Comparison of ENCODE assay signal across 8 cellular contexts in genomic region chr16:3171855-3172593, GRCh38. TPM values are rescaled to one million over a fixed set of nuclear protein-coding genes. Genes with fewer than 3 reads are reported as not detected.
DNase-seq lines count a peak whose midpoint lies in the region; ATAC-seq and TF ChIP-seq lines count a peak whose summit lies in the region.

No MANE protein-coding gene starts in this region.

- H3K4me1 Mint-ChIP-seq in activated B cell treated with CpG ODN at 0.5 μM for 24 hours (peaks cover 31% of the 10 kb centered on the region), glutamatergic neuron (ENCODE audit: low read depth, unreplicated experiment) (peaks cover 2% of the 10 kb centered on the region)

- H3K36me3 Mint-ChIP-seq in activated B cell treated with CpG ODN at 0.5 μM for 24 hours (ENCODE audit: low read depth) (no peaks in the 10 kb centered on the region), glutamatergic neuron (ENCODE audit: unreplicated experiment) (no peaks in the 10 kb centered on the region)

- TF ChIP-seq CTCF in activated B cell treated with CpG ODN at 0.5 μM for 24 hours (IDR thresholded peaks at IDR 0.05) (no peak), glutamatergic neuron (IDR thresholded peaks at IDR 0.05; ENCODE audit: partially characterized antibody, unreplicated experiment) (no peak)

- peak; percentile 50 for DNase-seq in 8988T
- peak; percentile 76 for DNase-seq in HCEC 1CT
- no peak for DNase-seq in activated B cell treated with CpG ODN at 0.5 μM for 24 hours
- no peak for DNase-seq in glutamatergic neuron
- no peak for DNase-seq in globus pallidus (ENCODE audit: low spot score)
- DNase-seq in T-helper 9 cell = no peak
- DNase-seq in AG08395 (ENCODE audit: low spot score) = no peak

- POLR2A ChIA-PET in activated B cell treated with CpG ODN at 0.5 μM for 24 hours (lab: Charles Lee) = interaction anchor here (0.9 to 5.4 kb wide), 4 partner anchors 14 to 111 kb away, joined by 3 to 28 read pairs (median 8); partner anchors contain the start of gene ZNF263

- H3K27ac Mint-ChIP-seq in activated B cell treated with CpG ODN at 0.5 μM for 24 hours = peak overlapping the region; percentile 76
- peak overlapping the region; percentile 33 for H3K27ac Mint-ChIP-seq in glutamatergic neuron (ENCODE audit: unreplicated experiment)

- CTCF ChIA-PET in activated B cell treated with CpG ODN at 0.5 μM for 24 hours (lab: Charles Lee) = interaction anchor here (2.9 kb wide), 1 partner anchor 42 kb away, joined by 8 read pairs; no protein-coding TSS in a partner anchor

- ATAC-seq in activated B cell treated with CpG ODN at 0.5 μM for 24 hours (ENCODE audit: low read depth) (no peak), GM21717 (IDR thresholded peaks at IDR 0.05; ENCODE audit: unreplicated experiment) (no peak)

- intact Hi-C loops in activated B cell treated with CpG ODN at 0.5 μM for 24 hours (cut with micrococcal nuclease) = loop anchor here (1.0 to 2.0 kb wide), 2 partner anchors 17 to 22 kb away; partner anchors contain the start of gene OR1F1

- H3K4me3 Mint-ChIP-seq in activated B cell treated with CpG ODN at 0.5 μM for 24 hours (peak overlapping the region; percentile 77), glutamatergic neuron (ENCODE audit: unreplicated experiment) (peak overlapping the region; percentile 68)

- H3K9me3 Mint-ChIP-seq in activated B cell treated with CpG ODN at 0.5 μM for 24 hours (no peaks in the 10 kb centered on the region), glutamatergic neuron (ENCODE audit: unreplicated experiment) (peaks cover 8% of the 10 kb centered on the region)

- H3K27me3 Mint-ChIP-seq in activated B cell treated with CpG ODN at 0.5 μM for 24 hours (peaks cover 46% of the 10 kb centered on the region), glutamatergic neuron (ENCODE audit: unreplicated experiment) (peaks cover 23% of the 10 kb centered on the region)

RNA-seq across cellular contexts. Expression of gene OR1F1, which starts 16.0 kb away (rescaled TPM):
- not detected in 2 replicates for total RNA-seq in activated B cell treated with CpG ODN at 0.5 μM for 24 hours
- total RNA-seq in glutamatergic neuron (ENCODE audit: unreplicated experiment) = not detected

RNA-seq across cellular contexts. Expression of gene ZNF213, which starts 37.2 kb away (rescaled TPM):
- total RNA-seq in activated B cell treated with CpG ODN at 0.5 μM for 24 hours = 5.6 and 5.7 TPM in 2 replicates
- total RNA-seq in glutamatergic neuron (ENCODE audit: unreplicated experiment) = 18.7 TPM

RNA-seq across cellular contexts. Expression of gene ZNF205, which starts 59.6 kb away (rescaled TPM):
- total RNA-seq in activated B cell treated with CpG ODN at 0.5 μM for 24 hours (not detected in 2 replicates), glutamatergic neuron (ENCODE audit: unreplicated experiment) (31.6 TPM)

Comparison
In these comparisons a context has a peak if more than half of its experiments do, and no peak if none do; other contexts are left out.
1. DNase-seq: peak in 8988T (single experiment) and HCEC 1CT (single experiment); none in activated B cell treated with CpG ODN at 0.5 μM for 24 hours (single experiment), glutamatergic neuron (single experiment), globus pallidus (single experiment), T-helper 9 cell (single experiment) and AG08395 (single experiment).
2. RNA of gene ZNF205, which starts 59.6 kb away (total RNA-seq): 31.6 TPM in glutamatergic neuron (single experiment); not detected in activated B cell treated with CpG ODN at 0.5 μM for 24 hours; every median in the first group is over 10 times any median in the second.